In genomic region chr13:41019027-41019487, GRCh38 we compare ENCODE assay signal across 8 cellular contexts. TPM values are rescaled to one million over a fixed set of nuclear protein-coding genes. Genes with fewer than 3 reads are reported as not detected.
A peak's percentile ranks its signal among the peaks of the same experiment; 100 is the strongest.
DNase-seq lines count a peak whose midpoint lies in the region; ATAC-seq and TF ChIP-seq lines count a peak whose summit lies in the region.

Gene ELF1 (minus strand): TSS chr13:41019316. CDS start chr13:40982054, 37,262 bp downstream.

- peak within 1 kb of the TSS; percentile 44 for H3K4me3 ChIP-seq in skeletal muscle satellite cell (ENCODE audit: low read length)

- intact Hi-C loops in left ventricle myocardium superior (cut with micrococcal nuclease): no loop called here

- DNase-seq in EL (peak; percentile 54), HS-27A (ENCODE audit: low read depth) (peak; percentile 47), SK-MEL-5 (ENCODE audit: low read depth, low spot score) (peak; percentile 87), left ventricle myocardium superior (no peak), glutamatergic neuron (no peak)
- DNase-seq in activated naive CD8-positive, alpha-beta T cell treated with anti-CD3 and anti-CD28 coated beads, Interleukin-2, amount 50 U/mL, for 16 hours (ENCODE audit: low read depth, low spot score): peak; percentile 11

- no peak for TF ChIP-seq CTCF in glutamatergic neuron (IDR thresholded peaks at IDR 0.05; ENCODE audit: partially characterized antibody, unreplicated experiment)

- peak; percentile 85 for ATAC-seq in GM21390 (IDR thresholded peaks at IDR 0.05; ENCODE audit: unreplicated experiment)
- peak; percentile 81 for ATAC-seq in left ventricle myocardium superior

- H3K4me1 ChIP-seq in skeletal muscle satellite cell (ENCODE audit: control insufficient read depth, insufficient read depth, low read length): peaks cover 13% of the 10 kb centered on the region

- no peak within 1 kb of the TSS for H3K27ac Mint-ChIP-seq in glutamatergic neuron (ENCODE audit: unreplicated experiment)

- H3K36me3 ChIP-seq in skeletal muscle satellite cell (ENCODE audit: insufficient read depth, low read length): no peaks in the 10 kb centered on the region

- H3K4me2 ChIP-seq in skeletal muscle satellite cell (ENCODE audit: low read length): peak within 1 kb of the TSS; percentile 52

- H3K9me3 Mint-ChIP-seq in glutamatergic neuron (ENCODE audit: unreplicated experiment): no peaks in the 10 kb centered on the region

- in situ Hi-C loops in SK-MEL-5 (cut with HindIII; ENCODE audit: low pct_unique_long_range_greater_than_20kb, low sequenced_read_pairs): no loop called here

- H3K4me3 Mint-ChIP-seq in glutamatergic neuron (ENCODE audit: unreplicated experiment): no peak within 1 kb of the TSS

- no peak within 1 kb of the TSS for H3K9ac ChIP-seq in skeletal muscle satellite cell (ENCODE audit: low read depth, low read length)

- no peaks in the 10 kb centered on the region for H3K9me3 ChIP-seq in skeletal muscle satellite cell (replicated peaks; ENCODE audit: low read length)

- no peaks in the 10 kb centered on the region for H3K27me3 Mint-ChIP-seq in glutamatergic neuron (ENCODE audit: unreplicated experiment)

- H3K27me3 ChIP-seq in skeletal muscle satellite cell (ENCODE audit: control insufficient read depth, insufficient read depth, low read length): no peaks in the 10 kb centered on the region

- H3K4me1 Mint-ChIP-seq in glutamatergic neuron (ENCODE audit: low read depth, unreplicated experiment): no peaks in the 10 kb centered on the region

- no peaks in the 10 kb centered on the region for H3K36me3 Mint-ChIP-seq in glutamatergic neuron (ENCODE audit: unreplicated experiment)

RNA-seq across cellular contexts. Expression of gene ELF1, which starts in this region (rescaled TPM):
- total RNA-seq in SK-MEL-5 (2014; rRNA removed; shearing (Covaris generic)): 51.0 and 56.7 TPM in 2 replicates
- 42.5 and 49.7 TPM in 2 replicates for polyA plus RNA-seq in SK-MEL-5 (2015; cell fraction: cytosol; rRNA removed)
- polyA plus RNA-seq in SK-MEL-5 (2015; cell fraction: nucleus; rRNA removed): 21.9 and 33.2 TPM in 2 replicates
- total RNA-seq in left ventricle myocardium superior (33.3 TPM), glutamatergic neuron (ENCODE audit: unreplicated experiment) (9.8 TPM)
- 27.4 and 30.1 TPM in 2 replicates for total RNA-seq in skeletal muscle satellite cell (2012; rRNA removed)

Comparison
In these comparisons a context has a peak if more than half of its experiments do, and no peak if none do; other contexts are left out.
1. DNase-seq: peak in EL (single experiment), HS-27A (single experiment), SK-MEL-5 (single experiment) and activated naive CD8-positive, alpha-beta T cell treated with anti-CD3 and anti-CD28 coated beads, Interleukin-2, amount 50 U/mL, for 16 hours (single experiment); none in left ventricle myocardium superior (single experiment) and glutamatergic neuron (single experiment).